In genomic region chr6:129683606-129684322, GRCh38 we compare ENCODE assay signal across 8 cellular contexts. TPM values are rescaled to one million over a fixed set of nuclear protein-coding genes. Genes with fewer than 3 reads are reported as not detected.
DNase-seq lines count a peak whose midpoint lies in the region; ATAC-seq and TF ChIP-seq lines count a peak whose summit lies in the region.

No MANE protein-coding gene starts in this region.

- peak overlapping the region; percentile 57 for H3K4me3 Mint-ChIP-seq in activated naive CD8-positive, alpha-beta T cell treated with anti-CD3 and anti-CD28 coated beads for 36 hours
- H3K4me3 Mint-ChIP-seq in H9, result no peak overlapping the region

- in situ Hi-C loops in SK-MEL-5 (cut with HindIII; ENCODE audit: low pct_unique_long_range_greater_than_20kb, low sequenced_read_pairs), result no loop called here

- H3K36me3 Mint-ChIP-seq in activated naive CD8-positive, alpha-beta T cell treated with anti-CD3 and anti-CD28 coated beads for 36 hours, result no peaks in the 10 kb centered on the region
- no peaks in the 10 kb centered on the region for H3K36me3 Mint-ChIP-seq in H9 (ENCODE audit: insufficient read depth in 1 of 3, low read depth in 3 of 3)

- intact Hi-C loops in left ventricle myocardium superior (cut with micrococcal nuclease), result no loop called here

- H3K9me3 Mint-ChIP-seq in activated naive CD8-positive, alpha-beta T cell treated with anti-CD3 and anti-CD28 coated beads for 36 hours, result no peaks in the 10 kb centered on the region
- no peaks in the 10 kb centered on the region for H3K9me3 Mint-ChIP-seq in H9

- H2AK5ac ChIP-seq in H9 (ENCODE audit: insufficient read length, low read length), result no peak overlapping the region

- H3K4me1 ChIP-seq in BE2C (peaks cover 2% of the 10 kb centered on the region; the same call in 1 of the 2 replicates), H9 (ENCODE audit: insufficient read depth, low read length) (no peaks in the 10 kb centered on the region; the same call in 1 of the 2 replicates)

- H3K27ac ChIP-seq in skin epidermis (peak overlapping the region in 20 of 21 experiments; percentile 34 to 94 (median 76)), H9 (ENCODE audit: insufficient read length, low read depth, low read length) (no peak overlapping the region)

- no peak overlapping the region for H3K4me3 ChIP-seq in BE2C (ENCODE audit: low read depth, low read length)
- no peak overlapping the region for H3K4me3 ChIP-seq in skin epidermis

- no peak overlapping the region for H2BK120ac ChIP-seq in H9 (ENCODE audit: low read depth, low read length, poor library complexity, severe bottlenecking)

- H2BK5ac ChIP-seq in H9 (ENCODE audit: insufficient read length, low read length), result no peak overlapping the region

- H3K9me3 ChIP-seq in BE2C, result no peaks in the 10 kb centered on the region
- H3K9me3 ChIP-seq in H9 (ENCODE audit: control insufficient read depth, low read depth, low read length), result no peaks in the 10 kb centered on the region

- H3K56ac ChIP-seq in H9 (ENCODE audit: insufficient read length, low read depth, low read length), result no peak overlapping the region

- no peak overlapping the region for H2BK15ac ChIP-seq in H9 (ENCODE audit: low read depth, low read length)

- no peak overlapping the region for H4K8ac ChIP-seq in H9 (replicated peaks; ENCODE audit: insufficient read length, low read depth, low read length)

- ATAC-seq in GM19324 (IDR thresholded peaks at IDR 0.05; ENCODE audit: low FRiP score, unreplicated experiment), result peak; percentile 94
- peak; percentile 93 for ATAC-seq in HG03442 (IDR thresholded peaks at IDR 0.05; ENCODE audit: unreplicated experiment)
- peak; percentile 93 for ATAC-seq in left ventricle myocardium superior

- H4K91ac ChIP-seq in H9 (ENCODE audit: insufficient read length, low read depth, low read length), result no peak overlapping the region

- no peak overlapping the region for H3K4me2 ChIP-seq in H9 (ENCODE audit: insufficient read depth, insufficient read length, low read length)

- no peaks in the 10 kb centered on the region for H4K20me1 ChIP-seq in H9 (ENCODE audit: control insufficient read depth, insufficient read depth, insufficient read length)

- WGBS in H9 (ENCODE audit: extremely low coverage, insufficient read length, low lambda C conversion rate), result no CpG with 5 or more reads among the region's 8 CpGs

- peak overlapping the region; percentile 85 for H3K27ac Mint-ChIP-seq in activated naive CD8-positive, alpha-beta T cell treated with anti-CD3 and anti-CD28 coated beads for 36 hours
- no peak overlapping the region; a peak in 1 of 7 replicates for H3K27ac Mint-ChIP-seq in H9

- no peaks in the 10 kb centered on the region for H3K79me2 ChIP-seq in H9 (ENCODE audit: insufficient read depth, low read length)

- peaks cover 47% of the 10 kb centered on the region for H3K4me1 Mint-ChIP-seq in activated naive CD8-positive, alpha-beta T cell treated with anti-CD3 and anti-CD28 coated beads for 36 hours
- peaks cover 9% of the 10 kb centered on the region in 2 experiments for H3K4me1 Mint-ChIP-seq in H9

- no peak overlapping the region for H2AFZ ChIP-seq in H9 (ENCODE audit: low read length)

- H3K14ac ChIP-seq in H9 (ENCODE audit: insufficient read depth, low read length), result no peak overlapping the region

- H3K79me1 ChIP-seq in H9 (ENCODE audit: insufficient read depth, low read depth, low read length, poor library complexity, severe bottlenecking), result no peaks in the 10 kb centered on the region

- no peak overlapping the region for H3K9ac ChIP-seq in H9 (ENCODE audit: extremely low read depth, insufficient read length, low read length)

- H3K23ac ChIP-seq in H9 (ENCODE audit: insufficient read length, low read depth, low read length), result no peak overlapping the region

- no peaks in the 10 kb centered on the region for H3K27me3 Mint-ChIP-seq in activated naive CD8-positive, alpha-beta T cell treated with anti-CD3 and anti-CD28 coated beads for 36 hours
- no peaks in the 10 kb centered on the region for H3K27me3 Mint-ChIP-seq in H9 (ENCODE audit: low read depth)

- TF ChIP-seq CTCF in BE2C (IDR thresholded peaks at IDR 0.05; ENCODE audit: low read depth, low read length) (no peak), H9 (conservative IDR thresholded peaks at IDR 0.05) (no peak)

- H3K27me3 ChIP-seq in BE2C (no peaks in the 10 kb centered on the region), H9 (ENCODE audit: insufficient read depth, low read length) (no peaks in the 10 kb centered on the region)

- no peak overlapping the region for H3K4ac ChIP-seq in H9 (ENCODE audit: low read depth, low read length)

- H3K36me3 ChIP-seq in BE2C, result no peaks in the 10 kb centered on the region

- no peaks in the 10 kb centered on the region for H3K23me2 ChIP-seq in H9 (ENCODE audit: insufficient read length, low read depth, low read length, poor library complexity, severe bottlenecking)

- no peak overlapping the region for H4K5ac ChIP-seq in H9 (ENCODE audit: insufficient read length, low read depth, low read length)

- DNase-seq in BE2C, result peak; percentile 58
- DNase-seq in SK-MEL-5 (ENCODE audit: low read depth, low spot score), result peak; percentile 76
- DNase-seq in activated naive CD8-positive, alpha-beta T cell treated with anti-CD3 and anti-CD28 coated beads for 36 hours, result peak; percentile 57
- peak; percentile 75 for DNase-seq in left ventricle myocardium superior
- no peak for DNase-seq in H9

- H3K18ac ChIP-seq in H9 (ENCODE audit: insufficient read length, low read depth, low read length), result no peak overlapping the region

- H3T11ph ChIP-seq in H9 (ENCODE audit: low read length), result no peak overlapping the region

- H2BK12ac ChIP-seq in H9 (ENCODE audit: insufficient read length, low read depth, low read length), result no peak overlapping the region

- H2BK20ac ChIP-seq in H9 (ENCODE audit: low read depth, low read length, poor library complexity, severe bottlenecking), result no peak overlapping the region

RNA-seq across cellular contexts. Expression of gene ARHGAP18, which starts 26.2 kb away (rescaled TPM):
- 1.3 TPM for polyA plus RNA-seq in BE2C (2012; ENCODE audit: insufficient read depth, insufficient read length, low read depth)
- total RNA-seq in SK-MEL-5 (2014; rRNA removed; shearing (Covaris generic)), result 17.9 and 18.2 TPM in 2 replicates
- polyA plus RNA-seq in SK-MEL-5 (2015; cell fraction: cytosol; rRNA removed), result 7.0 and 10.2 TPM in 2 replicates
- polyA plus RNA-seq in SK-MEL-5 (2015; cell fraction: nucleus; rRNA removed), result 3.4 and 4.9 TPM in 2 replicates
- total RNA-seq in activated naive CD8-positive, alpha-beta T cell treated with anti-CD3 and anti-CD28 coated beads for 36 hours, result 1 to 10 TPM; 7.0 to 8.9 TPM
- total RNA-seq in left ventricle myocardium superior (5.7 TPM), H9 (2021) (2.0 and 2.4 TPM in 2 replicates)
